Comparison of ENCODE assay signal across 23 cellular contexts in the genomic region with DNA sequence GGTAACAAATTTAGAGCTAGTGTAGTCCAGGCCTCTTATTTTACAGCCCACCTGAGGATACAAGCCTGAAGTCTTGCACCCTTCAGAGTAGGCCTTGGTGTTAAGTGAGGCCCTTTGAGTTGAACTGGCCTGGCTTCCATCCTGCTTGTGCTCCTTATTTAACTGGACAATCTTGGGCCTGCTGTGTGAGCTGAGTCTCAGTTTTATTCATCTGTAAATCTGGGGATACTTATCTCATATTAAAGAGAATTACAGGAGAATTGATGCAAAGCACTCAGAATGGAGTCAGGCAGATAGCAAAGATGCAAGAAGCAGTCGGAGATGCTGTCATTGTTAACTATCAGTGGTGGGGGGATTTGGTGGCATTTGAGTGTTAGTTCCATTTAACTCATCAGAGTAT. TPM values are rescaled to one million over a fixed set of nuclear protein-coding genes. Genes with fewer than 3 reads are reported as not detected.
A peak's percentile ranks its signal among the peaks of the same experiment; 100 is the strongest.
DNase-seq lines count a peak whose midpoint lies in the region; ATAC-seq and TF ChIP-seq lines count a peak whose summit lies in the region.
"Had no signal": no experiment of that assay in that cellular context is flagged by ENCODE, and none has a peak within 500 bp of the region (broad histone marks: within the 10 kb centered on the region; RNA-seq: fewer than 3 reads in every experiment).

No MANE protein-coding gene starts in this region.

- H3K27ac Mint-ChIP-seq in MCF 10A (ENCODE audit: low read depth, unreplicated experiment) (peak overlapping the region; percentile 37), T-helper 17 cell (peak overlapping the region; percentile 71)
- H3K27ac Mint-ChIP-seq: GM23338 had no signal

- CTCF ChIA-PET in MCF 10A (lab: Yijun Ruan, JAX): interaction anchor here (0.6 kb wide), 1 partner anchor 18 kb away, joined by 3 read pairs; no protein-coding TSS in a partner anchor

- BruUV-seq in MCF 10A (replicated peaks; lab: Mats Ljungman, UMichigan): no TSS peak

- peaks cover 8% of the 10 kb centered on the region for H3K36me3 Mint-ChIP-seq in MCF 10A (ENCODE audit: insufficient read depth, unreplicated experiment)
- H3K36me3 Mint-ChIP-seq in T-helper 17 cell (ENCODE audit: low read depth): peaks cover 6% of the 10 kb centered on the region

- POLR2A ChIA-PET in MCF 10A (lab: Yijun Ruan, JAX): interaction anchor here (0.8 to 1.8 kb wide), 2 partner anchors 16 to 22 kb away, joined by 3 to 4 read pairs; no protein-coding TSS in a partner anchor

- TF ChIP-seq POLR2A in breast epithelium (IDR thresholded peaks at IDR 0.05): no peak

- peak overlapping the region; percentile 17 for H3K9ac ChIP-seq in muscle layer of colon (ENCODE audit: low read length)
- H3K9ac ChIP-seq: KMS-11 had no signal

- no peak overlapping the region for H3K4me3 Mint-ChIP-seq in MCF 10A (ENCODE audit: unreplicated experiment)
- no peak overlapping the region for H3K4me3 Mint-ChIP-seq in T-helper 17 cell
- H3K4me3 Mint-ChIP-seq: CD4-positive, alpha-beta memory T cell; GM23338 had no signal

- H3K27me3 Mint-ChIP-seq in MCF 10A (ENCODE audit: insufficient read depth, unreplicated experiment) (no peaks in the 10 kb centered on the region), T-helper 17 cell (no peaks in the 10 kb centered on the region)
- H3K27me3 Mint-ChIP-seq: CD4-positive, alpha-beta memory T cell had no signal

- H3K4me3 ChIP-seq in breast epithelium (no peak overlapping the region), muscle layer of colon (ENCODE audit: low read depth in 1 of 2, low read length in 2 of 2) (no peak overlapping the region)
- H3K4me3 ChIP-seq: GM12878, GM23338 had no signal

- DNase-seq in MCF 10A (ENCODE audit: unreplicated experiment) (no peak), breast epithelium (ENCODE audit: low spot score in 2 of 2) (no peak), T-helper 17 cell (no peak), substantia nigra (lab: John Stamatoyannopoulos, UW) (no peak), CD1c-positive myeloid dendritic cell (ENCODE audit: extremely low spot score) (no peak)
- DNase-seq: BE2C; Calu3; CD4-positive, alpha-beta memory T cell; HCEC 1CT; NCI-H1417 treated with DMSO at 0.1 percent for 48 hours; NCI-H187 treated with DMSO at 0.1 percent for 48 hours; NCI-H226; NCI-H524; NCI-H82; PC-3; RPMI8226; SHP77 treated with DMSO at 0.1 percent for 48 hours had no signal

- no peaks in the 10 kb centered on the region for H3K9me3 Mint-ChIP-seq in MCF 10A (ENCODE audit: unreplicated experiment)
- H3K9me3 Mint-ChIP-seq: CD4-positive, alpha-beta memory T cell; GM23338 had no signal

- H3K27me3 ChIP-seq in breast epithelium (no peaks in the 10 kb centered on the region), muscle layer of colon (ENCODE audit: control insufficient read depth in 1 of 2, insufficient read depth in 2 of 2, low read length in 2 of 2) (no peaks in the 10 kb centered on the region)
- H3K27me3 ChIP-seq: BE2C had no signal

- H3K4me1 ChIP-seq in breast epithelium (no peaks in the 10 kb centered on the region), muscle layer of colon (ENCODE audit: insufficient read depth, low read length) (peaks cover 38% of the 10 kb centered on the region)

- H3K36me3 ChIP-seq in breast epithelium (no peaks in the 10 kb centered on the region), muscle layer of colon (ENCODE audit: insufficient read depth, low read length) (no peaks in the 10 kb centered on the region)
- H3K36me3 ChIP-seq: BE2C had no signal

- H3K4me1 Mint-ChIP-seq in MCF 10A (ENCODE audit: insufficient read depth, unreplicated experiment) (peaks cover 4% of the 10 kb centered on the region), T-helper 17 cell (peaks cover 53% of the 10 kb centered on the region)

- intact Hi-C loops in MCF 10A (cut with micrococcal nuclease) (no loop called here), breast epithelium (cut with DNase I; ENCODE audit: low total_unique reads) (no loop called here)

- TF ChIP-seq CTCF in MCF 10A (IDR thresholded peaks at IDR 0.05; ENCODE audit: unreplicated experiment) (no peak), breast epithelium (IDR thresholded peaks at IDR 0.05) (no peak)

- ATAC-seq in T-helper 17 cell (no peak), HG03280 (IDR thresholded peaks at IDR 0.05; ENCODE audit: unreplicated experiment) (no peak), HG03045 (IDR thresholded peaks at IDR 0.05; ENCODE audit: unreplicated experiment) (no peak)
- ATAC-seq: GM23338 had no signal

- H3K27ac ChIP-seq in breast epithelium (peak overlapping the region in 1 of 2 donors; percentile 31), muscle layer of colon (ENCODE audit: low read depth, low read length) (no peak overlapping the region), substantia nigra (ENCODE audit: low read depth, low read length, poor library complexity, severe bottlenecking) (peak overlapping the region; percentile 60)
- H3K27ac ChIP-seq: KMS-11 had no signal

- no peaks in the 10 kb centered on the region for H3K9me3 ChIP-seq in breast epithelium
- H3K9me3 ChIP-seq in T-helper 17 cell (ENCODE audit: control insufficient read depth, low read length, poor library complexity, severe bottlenecking): no peaks in the 10 kb centered on the region
- no peaks in the 10 kb centered on the region for H3K9me3 ChIP-seq in muscle layer of colon (ENCODE audit: low read length)
- H3K9me3 ChIP-seq: BE2C had no signal

RNA-seq across cellular contexts. Expression of a gene that starts 36.8 kb away (rescaled TPM):
- 19.7 and 29.0 TPM in 2 replicates for total RNA-seq in MCF 10A (2022)
- total RNA-seq in breast epithelium: 100 to 1,000 TPM in 1 of 3 donors, 10 to 100 TPM in 2; 52.0 to 180 (median 92.4) TPM
- total RNA-seq in T-helper 17 cell: 10 to 100 TPM; 36.2 to 55.6 TPM
